24 cellular contexts compared by ENCODE assay signal in genomic region chr7:22874904-22875303, GRCh38.
"Had no signal": no experiment of that assay in that cellular context is flagged by ENCODE, and none has a peak within 500 bp of the region (broad histone marks: within the 10 kb centered on the region; RNA-seq: fewer than 3 reads in every experiment).

No MANE protein-coding gene starts in this region.

- H3K4me3 ChIP-seq: ascending aorta, breast epithelium, cardiac muscle cell, coronary artery, esophagus squamous epithelium, gastroesophageal sphincter had no signal

- H3K4me1 ChIP-seq: ascending aorta, breast epithelium, esophagus squamous epithelium, gastroesophageal sphincter had no signal

- DNase-seq: activated CD4-positive, alpha-beta memory T cell treated with anti-CD3 and anti-CD28 coated beads, Interleukin-2, amount 10 ng/mL, durations not matched to agents 7 days and 5 days; activated CD4-positive, alpha-beta T cell treated with anti-CD3 and anti-CD28 coated beads for 1 hour; activated CD4-positive, alpha-beta T cell treated with anti-CD3 and anti-CD28 coated beads for 4 hours; activated CD4-positive, alpha-beta T cell treated with anti-CD3 and anti-CD28 coated beads, Interleukin-2, amount 10 ng/mL, durations not matched to agents 7 days and 5 days; activated CD4-positive, alpha-beta T cell treated with anti-CD3 and anti-CD28 coated beads, Interleukin-2, amount 50 U/mL, for 4 hours; activated CD8-positive, alpha-beta memory T cell treated with anti-CD3 and anti-CD28 coated beads, Interleukin-2, amount 50 U/mL, for 48 hours; activated gamma-delta T cell; activated naive CD4-positive, alpha-beta T cell; activated naive CD4-positive, alpha-beta T cell treated with anti-CD3 and anti-CD28 coated beads, Interleukin-2, amount 10 ng/mL, durations not matched to agents 7 days and 5 days; activated naive CD8-positive, alpha-beta T cell treated with anti-CD3 and anti-CD28 coated beads, Interleukin-2, amount 10 ng/mL, durations not matched to agents 7 days and 5 days; activated T-cell treated with anti-CD3 and anti-CD28 coated beads for 4 hours; activated T-cell treated with anti-CD3 and anti-CD28 coated beads, Interleukin-2, amount 50 U/mL, for 24 hours; activated T-cell treated with anti-CD3 and anti-CD28 coated beads, Interleukin-2, amount 50 U/mL, for 72 hours; effector CD8-positive, alpha-beta T cell; esophagus squamous epithelium; foreskin melanocyte; T-helper 2 cell had no signal

- H3K9me3 ChIP-seq: ascending aorta, breast epithelium, esophagus squamous epithelium, gastroesophageal sphincter had no signal

- H3K27me3 ChIP-seq: ascending aorta, breast epithelium, cardiac muscle cell, esophagus squamous epithelium, gastroesophageal sphincter had no signal

- H3K36me3 ChIP-seq: ascending aorta, breast epithelium, cardiac muscle cell, esophagus squamous epithelium, gastroesophageal sphincter had no signal

- H3K27ac ChIP-seq: ascending aorta, breast epithelium, cardiac muscle cell, coronary artery, epithelial cell of prostate, esophagus squamous epithelium, gastroesophageal sphincter had no signal

- ATAC-seq: activated naive CD4-positive, alpha-beta T cell treated with anti-CD3 and anti-CD28 coated beads, Interleukin-2, amount 50 U/mL, for 72 hours; activated T-cell treated with anti-CD3 and anti-CD28 coated beads, Interleukin-2, amount 50 U/mL, for 72 hours; gastroesophageal sphincter had no signal
